21 cellular contexts compared by ENCODE assay signal in genomic region chr5:80370394-80370793, GRCh38. TPM values are rescaled to one million over a fixed set of nuclear protein-coding genes. Genes with fewer than 3 reads are reported as not detected.
"Had no signal": no experiment of that assay in that cellular context is flagged by ENCODE, and none has a peak within 500 bp of the region (broad histone marks: within the 10 kb centered on the region; RNA-seq: fewer than 3 reads in every experiment).

No MANE protein-coding gene starts in this region.

- H3K4me3 Mint-ChIP-seq: activated CD4-positive, alpha-beta memory T cell treated with anti-CD3 and anti-CD28 coated beads, Interleukin-2, amount 10 ng/mL, durations not matched to agents 7 days and 5 days; activated naive CD8-positive, alpha-beta T cell treated with anti-CD3 and anti-CD28 coated beads for 36 hours; activated T-cell treated with anti-CD3 and anti-CD28 coated beads, Interleukin-2, amount 50 U/mL, for 72 hours; mesothelial cell of epicardium; type B pancreatic cell had no signal

- FAIRE-seq: kidney had no signal

- DNase-seq: activated CD4-positive, alpha-beta memory T cell treated with anti-CD3 and anti-CD28 coated beads, Interleukin-2, amount 10 ng/mL, durations not matched to agents 7 days and 5 days; activated CD8-positive, alpha-beta memory T cell treated with anti-CD3 and anti-CD28 coated beads, Interleukin-2, amount 50 U/mL, for 4 hours; activated gamma-delta T cell treated with Interleukin-2 at 50 U/mL for 16 hours; activated naive CD8-positive, alpha-beta T cell treated with anti-CD3 and anti-CD28 coated beads for 36 hours; activated T-cell treated with anti-CD3 and anti-CD28 coated beads, Interleukin-2, amount 50 U/mL, for 72 hours; colonic mucosa; effector CD8-positive, alpha-beta T cell; kidney; occipital lobe; psoas muscle; spleen; stimulated activated CD4-positive, alpha-beta T cell treated with anti-CD3 and anti-CD28 coated beads, Interleukin-2, amount 100 ng/mL, for 24 hours; stimulated activated naive CD4-positive, alpha-beta T cell; SW 1271 had no signal

- H3K4me3 ChIP-seq: colonic mucosa, gastroesophageal sphincter, psoas muscle, spleen had no signal

- H3K27me3 ChIP-seq: colonic mucosa, gastroesophageal sphincter, spleen had no signal

- H3K27ac ChIP-seq: colonic mucosa, gastroesophageal sphincter, psoas muscle had no signal

- H3K36me3 ChIP-seq: colonic mucosa, gastroesophageal sphincter, spleen had no signal

- H3K4me1 Mint-ChIP-seq: activated CD4-positive, alpha-beta memory T cell treated with anti-CD3 and anti-CD28 coated beads, Interleukin-2, amount 10 ng/mL, durations not matched to agents 7 days and 5 days; activated naive CD8-positive, alpha-beta T cell treated with anti-CD3 and anti-CD28 coated beads for 36 hours had no signal

- ATAC-seq: activated T-cell treated with anti-CD3 and anti-CD28 coated beads, Interleukin-2, amount 50 U/mL, for 72 hours; gastroesophageal sphincter; psoas muscle; sciatic nerve had no signal

- H3K4me1 ChIP-seq: colonic mucosa, gastroesophageal sphincter, psoas muscle had no signal

- H3K27me3 Mint-ChIP-seq: type B pancreatic cell had no signal

- H3K36me3 Mint-ChIP-seq: activated naive CD8-positive, alpha-beta T cell treated with anti-CD3 and anti-CD28 coated beads for 36 hours; mesothelial cell of epicardium had no signal

- H3K9me3 Mint-ChIP-seq: activated CD4-positive, alpha-beta memory T cell treated with anti-CD3 and anti-CD28 coated beads, Interleukin-2, amount 10 ng/mL, durations not matched to agents 7 days and 5 days; activated naive CD8-positive, alpha-beta T cell treated with anti-CD3 and anti-CD28 coated beads for 36 hours; activated T-cell treated with anti-CD3 and anti-CD28 coated beads, Interleukin-2, amount 50 U/mL, for 72 hours had no signal

- H3K27ac Mint-ChIP-seq: activated CD4-positive, alpha-beta memory T cell treated with anti-CD3 and anti-CD28 coated beads, Interleukin-2, amount 10 ng/mL, durations not matched to agents 7 days and 5 days; activated naive CD8-positive, alpha-beta T cell treated with anti-CD3 and anti-CD28 coated beads for 36 hours; activated T-cell treated with anti-CD3 and anti-CD28 coated beads, Interleukin-2, amount 50 U/mL, for 72 hours; mesothelial cell of epicardium; type B pancreatic cell had no signal

- H3K9me3 ChIP-seq: colonic mucosa, gastroesophageal sphincter, psoas muscle, spleen had no signal

RNA-seq across cellular contexts. Expression of gene SPZ1, which starts 50.6 kb away (rescaled TPM):
- total RNA-seq: activated CD4-positive, alpha-beta memory T cell treated with anti-CD3 and anti-CD28 coated beads, Interleukin-2, amount 10 ng/mL, durations not matched to agents 7 days and 5 days; activated naive CD8-positive, alpha-beta T cell treated with anti-CD3 and anti-CD28 coated beads for 36 hours; activated T-cell treated with anti-CD3 and anti-CD28 coated beads, Interleukin-2, amount 50 U/mL, for 72 hours; colonic mucosa; epithelial cell of proximal tubule; gastroesophageal sphincter; kidney; lower leg skin; mesothelial cell of epicardium; myocyte; occipital lobe; psoas muscle; sciatic nerve; spleen had no signal
- polyA plus RNA-seq: psoas muscle, spleen had no signal
